Comparison of ENCODE assay signal across 8 cellular contexts in the genomic region with DNA sequence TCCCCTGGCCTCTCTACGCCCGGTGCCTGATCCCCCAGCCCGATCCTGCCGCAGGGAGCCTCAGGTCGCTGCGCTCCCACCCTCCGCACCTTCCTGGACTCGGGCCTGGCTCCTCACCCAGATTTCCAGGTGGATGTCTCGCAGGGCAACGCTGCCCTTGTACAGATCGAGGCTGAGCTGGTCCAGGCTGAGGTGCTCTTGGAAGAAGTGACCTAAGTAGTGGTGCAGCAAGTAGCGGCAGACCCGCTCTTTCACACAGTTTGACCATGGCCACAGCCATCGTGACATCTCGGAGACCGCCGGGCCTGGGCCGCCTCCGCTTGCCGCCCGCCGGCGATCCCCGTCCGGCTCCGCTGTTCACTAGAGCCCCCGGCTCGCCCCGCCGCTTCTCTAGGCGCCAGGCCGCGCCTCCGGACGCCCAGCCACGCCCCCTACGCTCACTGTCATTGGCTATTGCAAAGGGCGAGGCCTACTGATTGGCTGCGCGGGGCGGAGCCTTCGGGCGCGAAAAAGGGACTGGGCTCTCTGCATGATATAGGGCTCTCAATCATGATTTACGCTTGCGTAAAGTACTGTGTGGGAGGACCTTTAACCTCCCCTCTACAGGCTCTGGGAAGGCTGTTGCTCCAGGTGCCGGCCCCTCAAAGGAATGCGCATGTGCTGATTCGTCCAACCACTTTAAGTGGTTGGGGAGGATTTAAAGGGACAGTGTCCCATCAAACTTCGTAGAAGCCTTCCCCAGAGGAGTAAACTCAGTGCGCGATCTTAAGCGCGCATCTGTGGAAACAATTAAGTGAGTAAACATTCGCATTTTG. TPM values are rescaled to one million over a fixed set of nuclear protein-coding genes. Genes with fewer than 3 reads are reported as not detected.
DNase-seq lines count a peak whose midpoint lies in the region; ATAC-seq and TF ChIP-seq lines count a peak whose summit lies in the region.

A gene (minus strand): TSS at position 362 of the 815 bp plus-strand sequence. CDS start 74 bp downstream, at position 288.

- peak; percentile 94 for ATAC-seq in HG02885 (IDR thresholded peaks at IDR 0.05; ENCODE audit: poor library complexity, unreplicated experiment)
- ATAC-seq in T-helper 17 cell, result peak; percentile 96

- H3K27ac Mint-ChIP-seq in T-helper 17 cell, result peak within 1 kb of the TSS; percentile 92
- peak within 1 kb of the TSS; percentile 98 for H3K27ac Mint-ChIP-seq in progenitor cell of endocrine pancreas

- peak within 1 kb of the TSS; percentile 86 for H3K27ac ChIP-seq in left ventricle myocardium inferior (replicated peaks)

- H3K36me3 ChIP-seq in left ventricle myocardium inferior, result peaks cover 22% of the 10 kb centered on the region

- TF ChIP-seq CTCF in left ventricle myocardium inferior (IDR thresholded peaks at IDR 0.05; ENCODE audit: borderline replicate concordance), result no peak
- TF ChIP-seq CTCF in progenitor cell of endocrine pancreas (IDR thresholded peaks at IDR 0.05; ENCODE audit: unreplicated experiment), result no peak

- H3K27me3 Mint-ChIP-seq in T-helper 17 cell (no peaks in the 10 kb centered on the region), progenitor cell of endocrine pancreas (no peaks in the 10 kb centered on the region)

- H3K9me3 ChIP-seq in T-helper 17 cell (ENCODE audit: control insufficient read depth, low read length, poor library complexity, severe bottlenecking) (no peaks in the 10 kb centered on the region), left ventricle myocardium inferior (replicated peaks) (no peaks in the 10 kb centered on the region)

- intact Hi-C loops in left ventricle myocardium inferior (cut with micrococcal nuclease), result no loop called here

- H3K4me1 ChIP-seq in left ventricle myocardium inferior, result peaks cover 48% of the 10 kb centered on the region

- peak; percentile 98 for DNase-seq in NCI-H1694 treated with DMSO at 0.1 percent for 48 hours (lab: John Stamatoyannopoulos, UW)
- peak; percentile 96 to 99 (median 97) for DNase-seq in T-helper 17 cell
- peak; percentile 77 to 99 (median 97) for DNase-seq in amygdala (lab: John Stamatoyannopoulos, UW)
- DNase-seq in left ventricle myocardium inferior, result peak; percentile 99
- DNase-seq in progenitor cell of endocrine pancreas (ENCODE audit: low spot score, unreplicated experiment), result peak; percentile 97
- peak; percentile 99 for DNase-seq in ureter (ENCODE audit: low spot score)

- peak within 1 kb of the TSS; percentile 75 for H3K4me3 ChIP-seq in left ventricle myocardium inferior

- H3K4me3 Mint-ChIP-seq in T-helper 17 cell (peak within 1 kb of the TSS; percentile 93), progenitor cell of endocrine pancreas (ENCODE audit: low read depth) (peak within 1 kb of the TSS; percentile 76)

- H3K4me1 Mint-ChIP-seq in T-helper 17 cell, result peaks cover 19% of the 10 kb centered on the region
- H3K4me1 Mint-ChIP-seq in progenitor cell of endocrine pancreas (ENCODE audit: low read depth), result peaks cover 18% of the 10 kb centered on the region

- TF ChIP-seq POLR2A in GM15510 (IDR thresholded peaks at IDR 0.05; ENCODE audit: borderline replicate concordance, extremely low read depth, insufficient read length), result peak; percentile 73

- H3K27me3 ChIP-seq in left ventricle myocardium inferior (ENCODE audit: low read depth), result no peaks in the 10 kb centered on the region

- no peaks in the 10 kb centered on the region for H3K9me3 Mint-ChIP-seq in progenitor cell of endocrine pancreas (ENCODE audit: low read depth)

- H3K36me3 Mint-ChIP-seq in T-helper 17 cell (ENCODE audit: low read depth) (peaks cover 2% of the 10 kb centered on the region), progenitor cell of endocrine pancreas (ENCODE audit: insufficient read depth) (no peaks in the 10 kb centered on the region)

RNA-seq across cellular contexts. Expression of the gene that starts here (rescaled TPM):
- total RNA-seq in T-helper 17 cell, result 100 to 1,000 TPM; 161 to 226 TPM
- total RNA-seq in left ventricle myocardium inferior, result 13.1 TPM
- 33.2 and 35.0 TPM in 2 replicates for total RNA-seq in progenitor cell of endocrine pancreas
- 27.9 TPM for total RNA-seq in ureter

Comparison
In these comparisons a context has a peak if more than half of its experiments do, and no peak if none do; other contexts are left out.
1. Peak in every context shown above with its lines: DNase-seq, ATAC-seq, H3K4me3 ChIP-seq and H3K27ac ChIP-seq.